Comparison of ENCODE assay signal across 15 cellular contexts in genomic region chr5:55629790-55630189, GRCh38.
"Had no signal": no experiment of that assay in that cellular context is flagged by ENCODE, and none has a peak within 500 bp of the region (broad histone marks: within the 10 kb centered on the region; RNA-seq: fewer than 3 reads in every experiment).

No MANE protein-coding gene starts in this region.

- DNase-seq: activated CD4-positive, alpha-beta T cell treated with anti-CD3 and anti-CD28 coated beads for 36 hours; activated CD4-positive, alpha-beta T cell treated with anti-CD3 and anti-CD28 coated beads, Interleukin-2, amount 50 U/mL, for 48 hours; amniotic stem cell; dermis blood vessel endothelial cell; effector memory CD8-positive, alpha-beta T cell; foreskin melanocyte; glutamatergic neuron; hippocampal formation; midbrain; occipital lobe; stimulated activated CD4-positive, alpha-beta T cell treated with anti-CD3 and anti-CD28 coated beads, Interleukin-12 subunit alpha, Interleukin-12 subunit beta, amount 100 ng/mL, for 4 hours; stimulated activated CD4-positive, alpha-beta T cell treated with anti-CD3 and anti-CD28 coated beads, Interleukin-1b, Interleukin-23, amount 100 ng/mL, for 48 hours; stimulated activated naive CD4-positive, alpha-beta T cell treated with Interleukin-2 at 50 U/mL for 16 hours; tibial artery had no signal

- H3K4me3 ChIP-seq: cardiac muscle cell, tibial artery had no signal

- H3K36me3 ChIP-seq: cardiac muscle cell, tibial artery had no signal

- ATAC-seq: activated CD4-positive, alpha-beta T cell treated with anti-CD3 and anti-CD28 coated beads for 36 hours; effector memory CD8-positive, alpha-beta T cell had no signal

- H3K27ac ChIP-seq: cardiac muscle cell, tibial artery had no signal

- H3K27me3 ChIP-seq: cardiac muscle cell, tibial artery had no signal

- H3K9me3 ChIP-seq: tibial artery had no signal
